Comparison of ENCODE assay signal across 25 cellular contexts in genomic region chr13:68359105-68359504, GRCh38.
"Had no signal": no experiment of that assay in that cellular context is flagged by ENCODE, and none has a peak within 500 bp of the region (broad histone marks: within the 10 kb centered on the region; RNA-seq: fewer than 3 reads in every experiment).

No MANE protein-coding gene starts in this region.

- H3K4me3 Mint-ChIP-seq: dendritic cell treated with granulocyte-macrophage colony-stimulating factor and Interleukin-4, amounts not matched to agents 40 ng/mL and 50 ng/mL, for 4 days; effector memory CD8-positive, alpha-beta T cell; endodermal cell; immature natural killer cell; mesothelial cell of epicardium; naive B cell; naive thymus-derived CD8-positive, alpha-beta T cell had no signal

- H3K36me3 Mint-ChIP-seq: immature natural killer cell; mesothelial cell of epicardium; naive B cell; naive thymus-derived CD8-positive, alpha-beta T cell had no signal

- ATAC-seq: effector memory CD8-positive, alpha-beta T cell; foreskin keratinocyte; gastroesophageal sphincter; heart left ventricle; left colon; left lobe of liver; lower lobe of right lung; mucosa of descending colon; naive thymus-derived CD8-positive, alpha-beta T cell had no signal

- H3K9me3 ChIP-seq: colonic mucosa, esophagus muscularis mucosa, gastroesophageal sphincter, left ventricle myocardium inferior, lower lobe of right lung, mucosa of descending colon had no signal

- H3K4me1 Mint-ChIP-seq: immature natural killer cell; naive B cell; naive thymus-derived CD8-positive, alpha-beta T cell had no signal

- H3K27me3 Mint-ChIP-seq: dendritic cell treated with granulocyte-macrophage colony-stimulating factor and Interleukin-4, amounts not matched to agents 40 ng/mL and 50 ng/mL, for 4 days; effector memory CD8-positive, alpha-beta T cell; naive B cell; naive thymus-derived CD8-positive, alpha-beta T cell had no signal

- H3K4me1 ChIP-seq: colonic mucosa, esophagus muscularis mucosa, foreskin keratinocyte, gastroesophageal sphincter, heart left ventricle, left ventricle myocardium inferior, lower lobe of right lung had no signal

- H3K27ac Mint-ChIP-seq: dendritic cell treated with granulocyte-macrophage colony-stimulating factor and Interleukin-4, amounts not matched to agents 40 ng/mL and 50 ng/mL, for 4 days; effector memory CD8-positive, alpha-beta T cell; endodermal cell; immature natural killer cell; mesothelial cell of epicardium; naive B cell; naive thymus-derived CD8-positive, alpha-beta T cell had no signal

- H3K36me3 ChIP-seq: colonic mucosa, esophagus muscularis mucosa, gastroesophageal sphincter, heart left ventricle, left ventricle myocardium inferior, lower lobe of right lung had no signal

- H3K27ac ChIP-seq: colonic mucosa, esophagus muscularis mucosa, foreskin keratinocyte, gastroesophageal sphincter, heart left ventricle, hepatocyte, left ventricle myocardium inferior, lower lobe of right lung had no signal

- DNase-seq: colonic mucosa; cortex of kidney; effector CD8-positive, alpha-beta T cell; effector memory CD8-positive, alpha-beta T cell; endodermal cell; foreskin keratinocyte; heart left ventricle; hypothalamus; immature natural killer cell; islet precursor cell; kidney; kidney glomerular epithelial cell; left colon; left ventricle myocardium inferior; lower lobe of right lung; mesenchymal stem cell; mucosa of descending colon; naive B cell; naive thymus-derived CD8-positive, alpha-beta T cell had no signal

- H3K79me2 ChIP-seq: hepatocyte had no signal

- H3K27me3 ChIP-seq: colonic mucosa, esophagus muscularis mucosa, foreskin keratinocyte, gastroesophageal sphincter, heart left ventricle, hepatocyte had no signal

- H2AFZ ChIP-seq: hepatocyte had no signal

- H3K9me3 Mint-ChIP-seq: endodermal cell had no signal

- H3K4me3 ChIP-seq: colonic mucosa, esophagus muscularis mucosa, gastroesophageal sphincter, heart left ventricle, hepatocyte, left ventricle myocardium inferior, lower lobe of right lung, mucosa of descending colon had no signal

- H3K4me2 ChIP-seq: hepatocyte had no signal
